Comparison of ENCODE assay signal across 8 cellular contexts in genomic region chr1:155051777-155052398, GRCh38. TPM values are rescaled to one million over a fixed set of nuclear protein-coding genes. Genes with fewer than 3 reads are reported as not detected.
DNase-seq lines count a peak whose midpoint lies in the region; ATAC-seq and TF ChIP-seq lines count a peak whose summit lies in the region.

No MANE protein-coding gene starts in this region.

- H3K4me3 Mint-ChIP-seq in GM23338 = peak overlapping the region; percentile 76

- peak; percentile 8 for ATAC-seq in GM23338

- H3K4me3 ChIP-seq in GM23338 = peak overlapping the region; percentile 90
- peak overlapping the region; percentile 68 to 79 for H3K4me3 ChIP-seq in muscle layer of duodenum (ENCODE audit: low read depth in 1 of 2, low read length in 2 of 2)
- peak overlapping the region; percentile 54 to 56 (median 55) for H3K4me3 ChIP-seq in thyroid gland (replicated peaks in 1 of 3)

- H2AFZ ChIP-seq in GM23338 = peak overlapping the region; percentile 84; the same call in 1 of the 2 replicates

- no peaks in the 10 kb centered on the region for H3K9me2 ChIP-seq in GM23338 (ENCODE audit: insufficient read depth)

- TF ChIP-seq POLR2A in erythroblast (IDR thresholded peaks at IDR 0.05; ENCODE audit: low read length) = no peak
- no peak for TF ChIP-seq POLR2A in thyroid gland (IDR thresholded peaks at IDR 0.05)

- no peak for TF ChIP-seq CTCF in GM23338 (conservative IDR thresholded peaks at IDR 0.05; ENCODE audit: low read depth in 2 of 2)
- no peak for TF ChIP-seq CTCF in thyroid gland (IDR thresholded peaks at IDR 0.05)

- 0 to 3% methylated on average over 19 to 20 of the region's 27 CpGs for WGBS in thyroid gland, 2 donors

- peaks cover 12% of the 10 kb centered on the region; the same call in 1 of the 2 replicates for H3F3A ChIP-seq in GM23338 (replicated peaks; ENCODE audit: low read depth)

- no peak overlapping the region for H3K27ac Mint-ChIP-seq in GM23338

- H3K9me3 ChIP-seq in muscle layer of duodenum (ENCODE audit: control insufficient read depth in 1 of 2, low read length in 2 of 2) (no peaks in the 10 kb centered on the region), thyroid gland (no peaks in the 10 kb centered on the region)

- peaks cover 3% of the 10 kb centered on the region; the same call in 1 of the 2 replicates for H4K20me1 ChIP-seq in GM23338 (replicated peaks; ENCODE audit: insufficient read depth)

- H3K27me3 ChIP-seq in GM23338 (ENCODE audit: insufficient read depth) (peaks cover 24% of the 10 kb centered on the region), muscle layer of duodenum (ENCODE audit: low read depth, low read length) (no peaks in the 10 kb centered on the region), thyroid gland (no peaks in the 10 kb centered on the region)

- no peaks in the 10 kb centered on the region for H3K79me2 ChIP-seq in GM23338 (replicated peaks; ENCODE audit: insufficient read depth)

- H3K36me3 Mint-ChIP-seq in GM23338 (ENCODE audit: low read depth) = no peaks in the 10 kb centered on the region; the same call in 2 of the 3 replicates

- peaks cover 27% of the 10 kb centered on the region for H3K27me3 Mint-ChIP-seq in GM23338 (ENCODE audit: insufficient read depth, low read depth, poor library complexity)

- DNase-seq in C1 segment of cervical spinal cord (lab: John Stamatoyannopoulos, UW) = peak in 12 of 14 donors; percentile 32 to 72 (median 48)
- DNase-seq in GM23338 (ENCODE audit: low spot score) = peak; percentile 51
- peak; percentile 77 for DNase-seq in NCI-H69 (lab: John Stamatoyannopoulos, UW)
- DNase-seq in activated T-cell treated with anti-CD3 and anti-CD28 coated beads for 24 hours (ENCODE audit: low read depth) = peak; percentile 12
- DNase-seq in erythroblast (lab: John Stamatoyannopoulos, UW) = peak; percentile 50 to 62
- DNase-seq in thyroid gland = peak; percentile 57 to 76
- DNase-seq in kidney glomerular epithelial cell (lab: John Stamatoyannopoulos, UW) = no peak

- no peak overlapping the region for H3K27ac ChIP-seq in GM23338 (ENCODE audit: low read depth)
- H3K27ac ChIP-seq in muscle layer of duodenum (ENCODE audit: low read length) = peak overlapping the region; percentile 63
- peak overlapping the region; percentile 67 to 73 (median 68) for H3K27ac ChIP-seq in thyroid gland

- H3K4me1 ChIP-seq in GM23338 (ENCODE audit: insufficient read depth) (peaks cover 18% of the 10 kb centered on the region; the same call in 1 of the 2 replicates), muscle layer of duodenum (ENCODE audit: control insufficient read depth in 1 of 2, insufficient read depth in 2 of 2, low read length in 2 of 2) (peaks cover 12 to 22% of the 10 kb centered on the region in 2 donors), thyroid gland (peaks cover 9 to 28% of the 10 kb centered on the region in 2 donors)

- no peaks in the 10 kb centered on the region; the same call in 2 of the 3 replicates for H3K9me3 Mint-ChIP-seq in GM23338

- H3K36me3 ChIP-seq in GM23338 (ENCODE audit: insufficient read depth) (no peaks in the 10 kb centered on the region), muscle layer of duodenum (ENCODE audit: control insufficient read depth in 1 of 2, insufficient read depth in 2 of 2, low read length in 2 of 2) (peaks cover 15 to 22% of the 10 kb centered on the region in 2 donors), thyroid gland (peaks cover 0 to 6% of the 10 kb centered on the region in 2 donors)

- intact Hi-C loops in thyroid gland (cut with DNase I) = loop anchor here (5.0 kb wide), 1 partner anchor 80 kb away; the partner anchor contains the start of genes CKS1B and SHC1

- peaks cover 39% of the 10 kb centered on the region for H3K4me1 Mint-ChIP-seq in GM23338

- H3K4me2 ChIP-seq in GM23338 = peak overlapping the region; percentile 98

TF ChIP-seq in GM23338, 12 proteins besides CTCF, POLR2A, EP300 and RAD21:
- TF ChIP-seq CREB1 (CRISPR knock-in tag; IDR thresholded peaks at IDR 0.05; ENCODE audit: low read depth) (no peak), STAT1 (IDR thresholded peaks at IDR 0.05; ENCODE audit: unreplicated experiment) (no peak), ZNF331 (CRISPR knock-in tag; IDR thresholded peaks at IDR 0.05; ENCODE audit: low read depth) (no peak), JUNB (IDR thresholded peaks at IDR 0.05; ENCODE audit: unreplicated experiment) (no peak), EZH2 (IDR thresholded peaks at IDR 0.05; ENCODE audit: low read depth, unreplicated experiment) (no peak), ZNF462 (CRISPR knock-in tag; IDR thresholded peaks at IDR 0.05) (no peak)
TF ChIP-seq in GM23338: peak in this region for 0.

RNA-seq across cellular contexts. Expression of gene ADAM15, which starts 0.8 kb away (rescaled TPM):
- total RNA-seq in GM23338 (2014; rRNA removed; shearing (Covaris generic)) = 25.9 and 31.1 TPM in 2 replicates
- polyA plus RNA-seq in GM23338 (2016; fragmentation: Nextera tagmentation; extraction: Ambion mirVana) = 24.2 and 25.9 TPM in 2 replicates
- total RNA-seq in thyroid gland = 10 to 100 TPM; 51.3 to 75.5 (median 65.6) TPM

RNA-seq across cellular contexts. Expression of gene EFNA4, which starts 11.7 kb away (rescaled TPM):
- 22.9 and 25.0 TPM in 2 replicates for total RNA-seq in GM23338 (2014; rRNA removed; shearing (Covaris generic))
- polyA plus RNA-seq in GM23338 (2016; fragmentation: Nextera tagmentation; extraction: Ambion mirVana) = 11.1 and 16.4 TPM in 2 replicates
- 10 to 100 TPM in 2 of 4 donors, 1 to 10 TPM in 2; 7.5 to 13.1 (median 9.9) TPM for total RNA-seq in thyroid gland

RNA-seq across cellular contexts. Expression of gene DCST1, which starts 18.3 kb away (rescaled TPM):
- not detected in 2 replicates for total RNA-seq in GM23338 (2014; rRNA removed; shearing (Covaris generic))
- not detected in 2 replicates for polyA plus RNA-seq in GM23338 (2016; fragmentation: Nextera tagmentation; extraction: Ambion mirVana)
- under 1 TPM in 1 of 4 donors, not detected in 3; 0.24 TPM for total RNA-seq in thyroid gland

RNA-seq across cellular contexts. Expression of gene DCST2, which starts 18.3 kb away (rescaled TPM):
- total RNA-seq in GM23338 (2014; rRNA removed; shearing (Covaris generic)) = not detected in 2 replicates
- 0.28 and 0.78 TPM in 2 replicates for polyA plus RNA-seq in GM23338 (2016; fragmentation: Nextera tagmentation; extraction: Ambion mirVana)
- total RNA-seq in thyroid gland = 1 to 10 TPM in 1 of 4 donors, under 1 TPM in 2, not detected in 1; 0.33 to 4.2 (median 0.50) TPM

RNA-seq across cellular contexts. Expression of gene EFNA3, which starts 26.7 kb away (rescaled TPM):
- 13.6 and 14.5 TPM in 2 replicates for total RNA-seq in GM23338 (2014; rRNA removed; shearing (Covaris generic))
- 10.3 and 13.5 TPM in 2 replicates for polyA plus RNA-seq in GM23338 (2016; fragmentation: Nextera tagmentation; extraction: Ambion mirVana)
- 1 to 10 TPM; 1.2 to 2.9 (median 2.0) TPM for total RNA-seq in thyroid gland
